In genomic region chr10:67815571-67816059, GRCh38 we compare ENCODE assay signal across 2 cellular contexts.
TF ChIP-seq lines count a peak whose summit lies in the region.

No MANE protein-coding gene starts in this region.

TF ChIP-seq in A549, 52 proteins besides CTCF, POLR2A, EP300 and RAD21 (continued from another document):
- peak; percentile 20 for TF ChIP-seq MAFK (IDR thresholded peaks at IDR 0.05; ENCODE audit: partially characterized antibody)
- peak; percentile 70; the same call in 1 of the 2 replicates for TF ChIP-seq HOXB5 (CRISPR knock-in tag; IDR thresholded peaks at IDR 0.05)
- peak; percentile 98 for TF ChIP-seq JUNB (IDR thresholded peaks at IDR 0.05)
- TF ChIP-seq JUN (IDR thresholded peaks at IDR 0.05): peak; percentile 90 to 98
- peak; percentile 93 for TF ChIP-seq FOSL2 (IDR thresholded peaks at IDR 0.05)
- peak; percentile 97 for TF ChIP-seq FOSL2 (CRISPR knock-in tag; IDR thresholded peaks at IDR 0.05)
- TF ChIP-seq HDAC2 (IDR thresholded peaks at IDR 0.05): no peak
- no peak for TF ChIP-seq MAZ (IDR thresholded peaks at IDR 0.05; ENCODE audit: borderline replicate concordance, low read depth, low read length)
- TF ChIP-seq ZFP36 (IDR thresholded peaks at IDR 0.05; ENCODE audit: borderline replicate concordance, partially characterized antibody): no peak
- peak; percentile 94 for TF ChIP-seq GATA3 (IDR thresholded peaks at IDR 0.05; ENCODE audit: borderline replicate concordance)

TF ChIP-seq in HEK293, 187 proteins besides CTCF, POLR2A, EP300 and RAD21 (continued from another document and continues in another):
- TF ChIP-seq, protein P1, sequence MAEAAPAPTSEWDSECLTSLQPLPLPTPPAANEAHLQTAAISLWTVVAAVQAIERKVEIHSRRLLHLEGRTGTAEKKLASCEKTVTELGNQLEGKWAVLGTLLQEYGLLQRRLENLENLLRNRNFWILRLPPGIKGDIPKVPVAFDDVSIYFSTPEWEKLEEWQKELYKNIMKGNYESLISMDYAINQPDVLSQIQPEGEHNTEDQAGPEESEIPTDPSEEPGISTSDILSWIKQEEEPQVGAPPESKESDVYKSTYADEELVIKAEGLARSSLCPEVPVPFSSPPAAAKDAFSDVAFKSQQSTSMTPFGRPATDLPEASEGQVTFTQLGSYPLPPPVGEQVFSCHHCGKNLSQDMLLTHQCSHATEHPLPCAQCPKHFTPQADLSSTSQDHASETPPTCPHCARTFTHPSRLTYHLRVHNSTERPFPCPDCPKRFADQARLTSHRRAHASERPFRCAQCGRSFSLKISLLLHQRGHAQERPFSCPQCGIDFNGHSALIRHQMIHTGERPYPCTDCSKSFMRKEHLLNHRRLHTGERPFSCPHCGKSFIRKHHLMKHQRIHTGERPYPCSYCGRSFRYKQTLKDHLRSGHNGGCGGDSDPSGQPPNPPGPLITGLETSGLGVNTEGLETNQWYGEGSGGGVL (tag by site-specific recombination; IDR thresholded peaks at IDR 0.05): no peak
- TF ChIP-seq PRDM6 (tag by site-specific recombination; IDR thresholded peaks at IDR 0.05) (peak; percentile 92), ZNF132 (tag by site-specific recombination; IDR thresholded peaks at IDR 0.05; ENCODE audit: borderline replicate concordance) (no peak), OVOL3 (tag by site-specific recombination; IDR thresholded peaks at IDR 0.05) (no peak), SP2 (tag by site-specific recombination; IDR thresholded peaks at IDR 0.05) (no peak; the same call in 1 of the 2 replicates), ZNF530 (tag by site-specific recombination; IDR thresholded peaks at IDR 0.05; ENCODE audit: low read depth) (no peak), ZNF792 (tag by site-specific recombination; IDR thresholded peaks at IDR 0.05) (no peak), ZNF660 (tag by site-specific recombination; IDR thresholded peaks at IDR 0.05) (peak; percentile 36), ZEB2 (tag by site-specific recombination; IDR thresholded peaks at IDR 0.05) (peak; percentile 57), ZNF18 (tag by site-specific recombination; IDR thresholded peaks at IDR 0.05) (no peak), KLF16 (tag by site-specific recombination; IDR thresholded peaks at IDR 0.05) (no peak), ZNF426 (tag by site-specific recombination; IDR thresholded peaks at IDR 0.05) (no peak), ZNF639 (tag by site-specific recombination; IDR thresholded peaks at IDR 0.05) (0 out of 2 replicates have a peak, but pooled peaks have one; percentile 18), ZFP3 (tag by site-specific recombination; IDR thresholded peaks at IDR 0.05; ENCODE audit: low read depth) (no peak), ZNF335 (tag by site-specific recombination; conservative IDR thresholded peaks at IDR 0.05) (peak; percentile 42), ZNF561 (tag by site-specific recombination; IDR thresholded peaks at IDR 0.05; ENCODE audit: borderline replicate concordance) (no peak), ZBTB10 (tag by site-specific recombination; IDR thresholded peaks at IDR 0.05) (no peak), ZNF23 (tag by site-specific recombination; IDR thresholded peaks at IDR 0.05; ENCODE audit: borderline replicate concordance) (no peak), ZNF146 (tag by site-specific recombination; IDR thresholded peaks at IDR 0.05) (no peak), ZNF548 (tag by site-specific recombination; IDR thresholded peaks at IDR 0.05) (no peak), ZNF510 (tag by site-specific recombination; IDR thresholded peaks at IDR 0.05; ENCODE audit: insufficient replicate concordance) (no peak), ZNF266 (tag by site-specific recombination; IDR thresholded peaks at IDR 0.05; ENCODE audit: low read depth) (no peak), ZSCAN18 (tag by site-specific recombination; IDR thresholded peaks at IDR 0.05) (no peak), ZFP69B (tag by site-specific recombination; IDR thresholded peaks at IDR 0.05) (no peak; the same call in 1 of the 2 replicates), GFI1B (tag by site-specific recombination; IDR thresholded peaks at IDR 0.05) (no peak), ZNF521 (tag by site-specific recombination; IDR thresholded peaks at IDR 0.05) (no peak), ZBTB21 (tag by site-specific recombination; IDR thresholded peaks at IDR 0.05) (no peak), ZNF155 (tag by site-specific recombination; IDR thresholded peaks at IDR 0.05) (no peak), ZSCAN23 (tag by site-specific recombination; IDR thresholded peaks at IDR 0.05) (no peak), ZNF10 (tag by site-specific recombination; IDR thresholded peaks at IDR 0.05) (no peak), ZNF391 (tag by site-specific recombination; IDR thresholded peaks at IDR 0.05; ENCODE audit: borderline replicate concordance, low read depth) (no peak)
- TF ChIP-seq, protein P2, sequence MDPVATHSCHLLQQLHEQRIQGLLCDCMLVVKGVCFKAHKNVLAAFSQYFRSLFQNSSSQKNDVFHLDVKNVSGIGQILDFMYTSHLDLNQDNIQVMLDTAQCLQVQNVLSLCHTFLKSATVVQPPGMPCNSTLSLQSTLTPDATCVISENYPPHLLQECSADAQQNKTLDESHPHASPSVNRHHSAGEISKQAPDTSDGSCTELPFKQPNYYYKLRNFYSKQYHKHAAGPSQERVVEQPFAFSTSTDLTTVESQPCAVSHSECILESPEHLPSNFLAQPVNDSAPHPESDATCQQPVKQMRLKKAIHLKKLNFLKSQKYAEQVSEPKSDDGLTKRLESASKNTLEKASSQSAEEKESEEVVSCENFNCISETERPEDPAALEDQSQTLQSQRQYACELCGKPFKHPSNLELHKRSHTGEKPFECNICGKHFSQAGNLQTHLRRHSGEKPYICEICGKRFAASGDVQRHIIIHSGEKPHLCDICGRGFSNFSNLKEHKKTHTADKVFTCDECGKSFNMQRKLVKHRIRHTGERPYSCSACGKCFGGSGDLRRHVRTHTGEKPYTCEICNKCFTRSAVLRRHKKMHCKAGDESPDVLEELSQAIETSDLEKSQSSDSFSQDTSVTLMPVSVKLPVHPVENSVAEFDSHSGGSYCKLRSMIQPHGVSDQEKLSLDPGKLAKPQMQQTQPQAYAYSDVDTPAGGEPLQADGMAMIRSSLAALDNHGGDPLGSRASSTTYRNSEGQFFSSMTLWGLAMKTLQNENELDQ (tag by site-specific recombination; IDR thresholded peaks at IDR 0.05; ENCODE audit: low read depth): no peak
- TF ChIP-seq, protein P3, sequence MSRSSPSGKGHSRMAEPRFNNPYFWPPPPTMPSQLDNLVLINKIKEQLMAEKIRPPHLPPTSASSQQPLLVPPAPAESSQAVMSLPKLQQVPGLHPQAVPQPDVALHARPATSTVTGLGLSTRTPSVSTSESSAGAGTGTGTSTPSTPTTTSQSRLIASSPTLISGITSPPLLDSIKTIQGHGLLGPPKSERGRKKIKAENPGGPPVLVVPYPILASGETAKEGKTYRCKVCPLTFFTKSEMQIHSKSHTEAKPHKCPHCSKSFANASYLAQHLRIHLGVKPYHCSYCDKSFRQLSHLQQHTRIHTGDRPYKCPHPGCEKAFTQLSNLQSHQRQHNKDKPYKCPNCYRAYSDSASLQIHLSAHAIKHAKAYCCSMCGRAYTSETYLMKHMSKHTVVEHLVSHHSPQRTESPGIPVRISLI (tag by site-specific recombination; IDR thresholded peaks at IDR 0.05): no peak
- TF ChIP-seq, protein P4, sequence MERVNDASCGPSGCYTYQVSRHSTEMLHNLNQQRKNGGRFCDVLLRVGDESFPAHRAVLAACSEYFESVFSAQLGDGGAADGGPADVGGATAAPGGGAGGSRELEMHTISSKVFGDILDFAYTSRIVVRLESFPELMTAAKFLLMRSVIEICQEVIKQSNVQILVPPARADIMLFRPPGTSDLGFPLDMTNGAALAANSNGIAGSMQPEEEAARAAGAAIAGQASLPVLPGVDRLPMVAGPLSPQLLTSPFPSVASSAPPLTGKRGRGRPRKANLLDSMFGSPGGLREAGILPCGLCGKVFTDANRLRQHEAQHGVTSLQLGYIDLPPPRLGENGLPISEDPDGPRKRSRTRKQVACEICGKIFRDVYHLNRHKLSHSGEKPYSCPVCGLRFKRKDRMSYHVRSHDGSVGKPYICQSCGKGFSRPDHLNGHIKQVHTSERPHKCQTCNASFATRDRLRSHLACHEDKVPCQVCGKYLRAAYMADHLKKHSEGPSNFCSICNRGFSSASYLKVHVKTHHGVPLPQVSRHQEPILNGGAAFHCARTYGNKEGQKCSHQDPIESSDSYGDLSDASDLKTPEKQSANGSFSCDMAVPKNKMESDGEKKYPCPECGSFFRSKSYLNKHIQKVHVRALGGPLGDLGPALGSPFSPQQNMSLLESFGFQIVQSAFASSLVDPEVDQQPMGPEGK (tag by site-specific recombination; IDR thresholded peaks at IDR 0.05): no peak
